ENCODE assay signal across 15 cellular contexts in the genomic region with DNA sequence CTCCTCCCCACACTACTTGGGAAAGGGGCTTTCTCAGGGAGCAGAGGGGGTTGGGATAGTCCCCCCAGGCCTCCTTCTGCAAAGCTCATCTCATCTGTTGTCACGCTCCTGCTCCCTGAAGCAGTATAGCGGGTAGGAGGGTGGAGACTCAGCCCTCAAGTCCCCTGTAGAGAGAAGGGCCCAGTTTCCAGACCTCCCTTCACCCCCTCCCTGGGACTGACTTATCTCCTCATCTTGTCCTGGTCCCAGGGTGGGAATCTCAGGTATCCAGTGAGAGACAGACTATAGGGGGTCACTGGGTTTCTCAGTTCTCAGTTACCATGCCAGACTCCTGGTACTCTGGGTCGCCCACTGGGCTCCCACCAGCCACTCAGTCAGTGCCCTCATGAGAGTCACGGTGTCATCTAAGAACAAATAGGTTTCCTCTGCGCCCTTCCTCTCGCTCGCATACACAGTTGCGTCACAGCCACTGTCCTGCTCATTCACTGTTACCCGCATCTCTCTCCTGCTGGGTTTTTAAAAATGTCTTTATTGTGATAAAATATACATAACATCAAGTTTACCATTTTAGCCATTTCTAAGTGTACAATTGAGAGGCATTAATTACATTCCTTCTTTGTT. TPM values are rescaled to one million over a fixed set of nuclear protein-coding genes. Genes with fewer than 3 reads are reported as not detected.
DNase-seq lines count a peak whose midpoint lies in the region; ATAC-seq and TF ChIP-seq lines count a peak whose summit lies in the region.
"Had no signal": no experiment of that assay in that cellular context is flagged by ENCODE, and none has a peak within 500 bp of the region (broad histone marks: within the 10 kb centered on the region; RNA-seq: fewer than 3 reads in every experiment).

No MANE protein-coding gene starts in this region.

- H2AFZ ChIP-seq in osteoblast (ENCODE audit: low read length) = no peak overlapping the region

- peaks cover 64% of the 10 kb centered on the region for H3K4me1 Mint-ChIP-seq in HFFc6 (ENCODE audit: low read depth)
- H3K4me1 Mint-ChIP-seq in central memory CD8-positive, alpha-beta T cell = peaks cover 24% of the 10 kb centered on the region

- CTCF ChIA-PET in AG04449 (lab: Yijun Ruan, JAX) = interaction anchor here (1.2 kb wide), 1 partner anchor 244 kb away, joined by 3 read pairs; the partner anchor contains the start of gene ARMC12

- no peak overlapping the region for H3K27ac ChIP-seq in osteoblast (ENCODE audit: low read depth, low read length)
- H3K27ac ChIP-seq: dorsolateral prefrontal cortex had no signal

- H3K4me3 Mint-ChIP-seq in HFFc6 = no peak overlapping the region
- no peak overlapping the region for H3K4me3 Mint-ChIP-seq in central memory CD8-positive, alpha-beta T cell
- H3K4me3 Mint-ChIP-seq: activated naive CD4-positive, alpha-beta T cell treated with anti-CD3 and anti-CD28 coated beads, Interleukin-2, amount 10 ng/mL, durations not matched to agents 7 days and 5 days had no signal

- H3K9me3 Mint-ChIP-seq in HFFc6 = no peaks in the 10 kb centered on the region
- H3K9me3 Mint-ChIP-seq in central memory CD8-positive, alpha-beta T cell = no peaks in the 10 kb centered on the region
- H3K9me3 Mint-ChIP-seq: activated naive CD4-positive, alpha-beta T cell treated with anti-CD3 and anti-CD28 coated beads, Interleukin-2, amount 10 ng/mL, durations not matched to agents 7 days and 5 days had no signal

- POLR2A ChIA-PET in AG04449 (lab: Yijun Ruan, JAX) = interaction anchor here (1.2 kb wide), 1 partner anchor 19 kb away, joined by 4 read pairs; no protein-coding TSS in a partner anchor

- no peak for ATAC-seq in central memory CD8-positive, alpha-beta T cell (replicated peaks; ENCODE audit: extremely low read depth, poor library complexity, severe bottlenecking)
- ATAC-seq in HG02588 (IDR thresholded peaks at IDR 0.05; ENCODE audit: unreplicated experiment) = no peak
- ATAC-seq: HCT116, right cardiac atrium had no signal

- no peak overlapping the region for H3K4me2 ChIP-seq in osteoblast (ENCODE audit: insufficient read depth, low read length)

- TF ChIP-seq CTCF in AG04449 (IDR thresholded peaks at IDR 0.05; ENCODE audit: insufficient read depth, low read length, missing control alignments) (no peak), HFFc6 (IDR thresholded peaks at IDR 0.05) (no peak), osteoblast (IDR thresholded peaks at IDR 0.05; ENCODE audit: extremely low read depth, low read depth, low read length) (no peak)

- no peaks in the 10 kb centered on the region for H3K27me3 ChIP-seq in osteoblast (ENCODE audit: insufficient read depth, low read length)
- H3K27me3 ChIP-seq: BE2C had no signal

- no peak for DNase-seq in AG04449 (ENCODE audit: low read depth, low spot score)
- DNase-seq in HFFc6 = no peak
- DNase-seq in central memory CD8-positive, alpha-beta T cell (ENCODE audit: low spot score in 2 of 2) = no peak
- peak; percentile 77 for DNase-seq in osteoblast (ENCODE audit: insufficient read length, low spot score, missing footprints)
- no peak for DNase-seq in NCI-H1436 treated with DMSO at 0.1 percent for 48 hours (lab: John Stamatoyannopoulos, UW)
- no peak for DNase-seq in activated T-cell treated with anti-CD3 and anti-CD28 coated beads, Interleukin-2, amount 50 U/mL, for 1 hour
- DNase-seq in iPS-NIHi11 (ENCODE audit: low spot score) = no peak
- DNase-seq: activated naive CD4-positive, alpha-beta T cell treated with anti-CD3 and anti-CD28 coated beads, Interleukin-2, amount 10 ng/mL, durations not matched to agents 7 days and 5 days; BE2C; dorsolateral prefrontal cortex had no signal

- H3K4me3 ChIP-seq in AG04449 (ENCODE audit: low read depth, low read length) (peak overlapping the region; percentile 8), osteoblast (ENCODE audit: insufficient read depth, low read length) (no peak overlapping the region)
- H3K4me3 ChIP-seq: dorsolateral prefrontal cortex, lung had no signal

- H3K9me3 ChIP-seq in osteoblast (ENCODE audit: low read depth, low read length) = no peaks in the 10 kb centered on the region
- H3K9me3 ChIP-seq: BE2C had no signal

- peak overlapping the region; percentile 68 for H3K27ac Mint-ChIP-seq in HFFc6
- peak overlapping the region; percentile 42 for H3K27ac Mint-ChIP-seq in central memory CD8-positive, alpha-beta T cell (ENCODE audit: low read depth)
- H3K27ac Mint-ChIP-seq: activated naive CD4-positive, alpha-beta T cell treated with anti-CD3 and anti-CD28 coated beads, Interleukin-2, amount 10 ng/mL, durations not matched to agents 7 days and 5 days had no signal

- H3K4me1 ChIP-seq in osteoblast (ENCODE audit: insufficient read depth, low read length) = peaks cover 35% of the 10 kb centered on the region

- H3K27me3 Mint-ChIP-seq in HFFc6 (ENCODE audit: insufficient read depth) = no peaks in the 10 kb centered on the region; the same call in 1 of the 2 replicates
- no peaks in the 10 kb centered on the region for H3K27me3 Mint-ChIP-seq in central memory CD8-positive, alpha-beta T cell

- H3K36me3 Mint-ChIP-seq in HFFc6 (ENCODE audit: low read depth) = no peaks in the 10 kb centered on the region
- H3K36me3 Mint-ChIP-seq in central memory CD8-positive, alpha-beta T cell (ENCODE audit: insufficient read depth) = no peaks in the 10 kb centered on the region
- H3K36me3 Mint-ChIP-seq: activated naive CD4-positive, alpha-beta T cell treated with anti-CD3 and anti-CD28 coated beads, Interleukin-2, amount 10 ng/mL, durations not matched to agents 7 days and 5 days had no signal

- H3K79me2 ChIP-seq in osteoblast (ENCODE audit: insufficient read depth, low read length) = peaks cover 78% of the 10 kb centered on the region

- peaks cover 35% of the 10 kb centered on the region for H4K20me1 ChIP-seq in osteoblast (ENCODE audit: insufficient read depth, low read length)

- no peaks in the 10 kb centered on the region for H3K36me3 ChIP-seq in osteoblast (ENCODE audit: insufficient read depth, low read length)
- H3K36me3 ChIP-seq: BE2C had no signal

RNA-seq across cellular contexts. Expression of gene TEAD3, which starts 4.1 kb away (rescaled TPM):
- total RNA-seq in HFFc6 (2021; fragmentation: NEBNext Ultra II Directional; extraction: Animal tissue kit (Norgen Biotek cat#: 25700)) = 10 to 100 TPM; 34.2 to 39.5 (median 36.5) TPM
- total RNA-seq in osteoblast = 10.9 and 11.2 TPM in 2 replicates

RNA-seq across cellular contexts. Expression of gene TULP1, which starts 19.9 kb away (rescaled TPM):
- not detected for total RNA-seq in HFFc6 (2021; fragmentation: NEBNext Ultra II Directional; extraction: Animal tissue kit (Norgen Biotek cat#: 25700))
- not detected in 2 replicates for total RNA-seq in osteoblast
- total RNA-seq: glomerular endothelial cell had no signal

RNA-seq across cellular contexts. Expression of gene RPL10A, which starts 24.6 kb away (rescaled TPM):
- 1,000 to 10,000 TPM; 1,220 to 1,355 (median 1,285) TPM for total RNA-seq in HFFc6 (2021; fragmentation: NEBNext Ultra II Directional; extraction: Animal tissue kit (Norgen Biotek cat#: 25700))
- 1,373 and 1,488 TPM in 2 replicates for total RNA-seq in osteoblast

RNA-seq across cellular contexts. Expression of gene FANCE, which starts 40.6 kb away (rescaled TPM):
- total RNA-seq in HFFc6 (2021; fragmentation: NEBNext Ultra II Directional; extraction: Animal tissue kit (Norgen Biotek cat#: 25700)) = 10 to 100 TPM in 1 of 6 experiments, 1 to 10 TPM in 5; 7.2 to 10.7 (median 9.2) TPM
- 13.8 and 16.6 TPM in 2 replicates for total RNA-seq in osteoblast
